20 cellular contexts compared by ENCODE assay signal in the genomic region with DNA sequence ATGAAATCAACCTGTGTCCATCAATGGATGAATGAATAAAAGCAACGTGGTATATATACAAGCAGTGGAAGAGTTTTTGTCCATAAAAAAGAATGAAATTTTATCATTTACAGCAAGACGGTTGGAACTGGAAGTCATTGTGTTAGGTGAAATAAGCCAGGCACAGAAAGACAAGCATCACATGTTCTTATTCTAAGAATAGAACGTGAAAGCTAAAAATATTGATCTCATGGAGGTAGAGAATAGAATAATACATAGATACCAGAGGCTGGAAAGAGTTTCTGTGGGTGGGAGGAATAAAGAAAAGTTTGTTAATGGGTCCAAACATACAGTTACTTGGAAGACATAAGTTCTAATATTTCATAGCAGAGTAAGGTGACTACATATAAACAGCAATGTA. TPM values are rescaled to one million over a fixed set of nuclear protein-coding genes. Genes with fewer than 3 reads are reported as not detected.
"Had no signal": no experiment of that assay in that cellular context is flagged by ENCODE, and none has a peak within 500 bp of the region (broad histone marks: within the 10 kb centered on the region; RNA-seq: fewer than 3 reads in every experiment).

No MANE protein-coding gene starts in this region.

RNA-seq across cellular contexts. Expression of gene AMY1B, which starts 14.4 kb away (rescaled TPM):
- total RNA-seq: activated naive CD4-positive, alpha-beta T cell treated with anti-CD3 and anti-CD28 coated beads for 36 hours; activated naive CD4-positive, alpha-beta T cell treated with anti-CD3 and anti-CD28 coated beads, Interleukin-2, amount 50 U/mL, for 72 hours; activated naive CD8-positive, alpha-beta T cell treated with anti-CD3 and anti-CD28 coated beads for 36 hours; activated naive CD8-positive, alpha-beta T cell treated with anti-CD3 and anti-CD28 coated beads, Interleukin-2, amount 10 ng/mL, durations not matched to agents 7 days and 5 days; activated T-cell treated with anti-CD3 and anti-CD28 coated beads, Interleukin-2, amount 50 U/mL, for 4 hours; activated T-cell treated with anti-CD3 and anti-CD28 coated beads, Interleukin-2, amount 50 U/mL, for 72 hours; activated T-helper 1 cell treated with anti-CD3 and anti-CD28 coated beads, Interleukin-12 subunit alpha, Interleukin-12 subunit beta, Interleukin-2, Interleukin-4 antibody, amounts not matched to agents 30 ng/mL and 10 ng/mL and 1 ng/mL, durations not matched to agents 14 hours and 24 hours and 36 hours; activated T-helper 17 cell treated with anti-CD3 and anti-CD28 coated beads, Interleukin-2, amount 50 U/mL, for 72 hours; activated T-helper 2 cell treated with anti-CD3 and anti-CD28 coated beads, Interferon-gamma antibody, Interleukin-2, Interleukin-4, amounts not matched to agents 10 μg/mL and 5 μg/mL and 100 μg/mL, durations not matched to agents 14 hours and 24 hours and 36 hours; adrenal gland; aorta; ascending aorta; astrocyte; body of pancreas; breast epithelium; bronchial epithelial cell; cardiac muscle cell; cardiac septum; cerebellum; chondrocyte had no signal

RNA-seq across cellular contexts. Expression of gene AMY1C, which starts 39.3 kb away (rescaled TPM):
- total RNA-seq: activated naive CD4-positive, alpha-beta T cell treated with anti-CD3 and anti-CD28 coated beads for 36 hours; activated naive CD4-positive, alpha-beta T cell treated with anti-CD3 and anti-CD28 coated beads, Interleukin-2, amount 50 U/mL, for 72 hours; activated naive CD8-positive, alpha-beta T cell treated with anti-CD3 and anti-CD28 coated beads for 36 hours; activated naive CD8-positive, alpha-beta T cell treated with anti-CD3 and anti-CD28 coated beads, Interleukin-2, amount 10 ng/mL, durations not matched to agents 7 days and 5 days; activated T-cell treated with anti-CD3 and anti-CD28 coated beads, Interleukin-2, amount 50 U/mL, for 4 hours; activated T-cell treated with anti-CD3 and anti-CD28 coated beads, Interleukin-2, amount 50 U/mL, for 72 hours; activated T-helper 1 cell treated with anti-CD3 and anti-CD28 coated beads, Interleukin-12 subunit alpha, Interleukin-12 subunit beta, Interleukin-2, Interleukin-4 antibody, amounts not matched to agents 30 ng/mL and 10 ng/mL and 1 ng/mL, durations not matched to agents 14 hours and 24 hours and 36 hours; activated T-helper 17 cell treated with anti-CD3 and anti-CD28 coated beads, Interleukin-2, amount 50 U/mL, for 72 hours; activated T-helper 2 cell treated with anti-CD3 and anti-CD28 coated beads, Interferon-gamma antibody, Interleukin-2, Interleukin-4, amounts not matched to agents 10 μg/mL and 5 μg/mL and 100 μg/mL, durations not matched to agents 14 hours and 24 hours and 36 hours; adrenal gland; aorta; ascending aorta; astrocyte; breast epithelium; cardiac septum; cerebellum; chondrocyte had no signal

RNA-seq across cellular contexts. Expression of gene AMY1A, which starts 54.8 kb away (rescaled TPM):
- total RNA-seq: activated naive CD4-positive, alpha-beta T cell treated with anti-CD3 and anti-CD28 coated beads for 36 hours; activated naive CD4-positive, alpha-beta T cell treated with anti-CD3 and anti-CD28 coated beads, Interleukin-2, amount 50 U/mL, for 72 hours; activated naive CD8-positive, alpha-beta T cell treated with anti-CD3 and anti-CD28 coated beads for 36 hours; activated naive CD8-positive, alpha-beta T cell treated with anti-CD3 and anti-CD28 coated beads, Interleukin-2, amount 10 ng/mL, durations not matched to agents 7 days and 5 days; activated T-cell treated with anti-CD3 and anti-CD28 coated beads, Interleukin-2, amount 50 U/mL, for 4 hours; activated T-cell treated with anti-CD3 and anti-CD28 coated beads, Interleukin-2, amount 50 U/mL, for 72 hours; activated T-helper 1 cell treated with anti-CD3 and anti-CD28 coated beads, Interleukin-12 subunit alpha, Interleukin-12 subunit beta, Interleukin-2, Interleukin-4 antibody, amounts not matched to agents 30 ng/mL and 10 ng/mL and 1 ng/mL, durations not matched to agents 14 hours and 24 hours and 36 hours; activated T-helper 17 cell treated with anti-CD3 and anti-CD28 coated beads, Interleukin-2, amount 50 U/mL, for 72 hours; activated T-helper 2 cell treated with anti-CD3 and anti-CD28 coated beads, Interferon-gamma antibody, Interleukin-2, Interleukin-4, amounts not matched to agents 10 μg/mL and 5 μg/mL and 100 μg/mL, durations not matched to agents 14 hours and 24 hours and 36 hours; adrenal gland; aorta; ascending aorta; astrocyte; body of pancreas; breast epithelium; cardiac muscle cell; cardiac septum; cerebellum; chondrocyte had no signal
